10 cellular contexts compared by ENCODE assay signal in genomic region chr1:156693858-156694562, GRCh38. TPM values are rescaled to one million over a fixed set of nuclear protein-coding genes. Genes with fewer than 3 reads are reported as not detected.
A peak's percentile ranks its signal among the peaks of the same experiment; 100 is the strongest.
DNase-seq lines count a peak whose midpoint lies in the region; TF ChIP-seq lines count a peak whose summit lies in the region.
"Had no signal": no experiment of that assay in that cellular context is flagged by ENCODE, and none has a peak within 500 bp of the region (broad histone marks: within the 10 kb centered on the region; RNA-seq: fewer than 3 reads in every experiment).

No MANE protein-coding gene starts in this region.

- H3K9me3 ChIP-seq in ectodermal cell (ENCODE audit: control insufficient read depth, low read length), result no peaks in the 10 kb centered on the region
- H3K9me3 ChIP-seq in stomach, result no peaks in the 10 kb centered on the region
- H3K9me3 ChIP-seq: SJCRH30 had no signal

- intact Hi-C loops in stomach (cut with DNase I; ENCODE audit: low total_unique reads), result loop anchor here (5.0 kb wide), 1 partner anchor 33 kb away; the partner anchor contains the start of genes ISG20L2 and METTL25B
- intact Hi-C loops in activated T-helper 2 cell treated with anti-CD3 and anti-CD28 coated beads, Interferon-gamma antibody, Interleukin-2, Interleukin-4, amounts not matched to agents 10 μg/mL and 5 μg/mL and 100 μg/mL, durations not matched to agents 14 hours and 24 hours and 36 hours (cut with micrococcal nuclease), result no loop called here

- no peak for TF ChIP-seq POLR2A in stomach (IDR thresholded peaks at IDR 0.05)

- H3K27me3 ChIP-seq in ectodermal cell (ENCODE audit: control insufficient read depth, insufficient read depth, low read length, poor library complexity, severe bottlenecking) (no peaks in the 10 kb centered on the region), stomach (peaks cover 0 to 69% (median 27%) of the 10 kb centered on the region in 3 donors)

- WGBS in ectodermal cell, 2 experiments, result 36 to 37% methylated on average over 8 of the region's 8 CpGs
- 48 to 57% (median 50%) methylated on average over 7 to 8 of the region's 8 CpGs for WGBS in stomach, 5 donors

- no peak for TF ChIP-seq CTCF in stomach (IDR thresholded peaks at IDR 0.05)

- H3K27me3 Mint-ChIP-seq in activated T-helper 2 cell treated with anti-CD3 and anti-CD28 coated beads, Interferon-gamma antibody, Interleukin-2, Interleukin-4, amounts not matched to agents 10 μg/mL and 5 μg/mL and 100 μg/mL, durations not matched to agents 14 hours and 24 hours and 36 hours (ENCODE audit: low read depth), result peaks cover 58% of the 10 kb centered on the region

- H3K27ac Mint-ChIP-seq in activated T-helper 2 cell treated with anti-CD3 and anti-CD28 coated beads, Interferon-gamma antibody, Interleukin-2, Interleukin-4, amounts not matched to agents 10 μg/mL and 5 μg/mL and 100 μg/mL, durations not matched to agents 14 hours and 24 hours and 36 hours, result no peak overlapping the region
- H3K27ac Mint-ChIP-seq: immature natural killer cell had no signal

- DNase-seq in DMS153 (lab: John Stamatoyannopoulos, UW) (peak; percentile 41), DMS153 treated with DMSO at 0.1 percent for 48 hours (lab: John Stamatoyannopoulos, UW; ENCODE audit: unreplicated experiment) (no peak), stomach (peak; percentile 52), RKO (ENCODE audit: low spot score) (no peak)
- DNase-seq in activated T-helper 2 cell treated with anti-CD3 and anti-CD28 coated beads, Interferon-gamma antibody, Interleukin-2, Interleukin-4, amounts not matched to agents 10 μg/mL and 5 μg/mL and 100 μg/mL, durations not matched to agents 14 hours and 24 hours and 36 hours (ENCODE audit: low spot score), result no peak
- DNase-seq: activated CD8-positive, alpha-beta memory T cell treated with anti-CD3 and anti-CD28 coated beads, Interleukin-2, amount 50 U/mL, for 4 hours; immature natural killer cell had no signal

- H3K9me3 Mint-ChIP-seq in activated T-helper 2 cell treated with anti-CD3 and anti-CD28 coated beads, Interferon-gamma antibody, Interleukin-2, Interleukin-4, amounts not matched to agents 10 μg/mL and 5 μg/mL and 100 μg/mL, durations not matched to agents 14 hours and 24 hours and 36 hours, result no peaks in the 10 kb centered on the region
- H3K9me3 Mint-ChIP-seq: immature natural killer cell had no signal

- no peak overlapping the region for H3K4me3 ChIP-seq in ectodermal cell (ENCODE audit: insufficient read depth, low read depth, low read length)
- no peak overlapping the region for H3K4me3 ChIP-seq in stomach
- H3K4me3 ChIP-seq: SJCRH30 had no signal

- H3K4me3 Mint-ChIP-seq in activated T-helper 2 cell treated with anti-CD3 and anti-CD28 coated beads, Interferon-gamma antibody, Interleukin-2, Interleukin-4, amounts not matched to agents 10 μg/mL and 5 μg/mL and 100 μg/mL, durations not matched to agents 14 hours and 24 hours and 36 hours (ENCODE audit: low read depth), result no peak overlapping the region
- H3K4me3 Mint-ChIP-seq: immature natural killer cell had no signal

- H3K36me3 ChIP-seq in ectodermal cell (ENCODE audit: control insufficient read depth, insufficient read depth, low read length) (peaks cover 6% of the 10 kb centered on the region), stomach (no peaks in the 10 kb centered on the region)
- H3K36me3 ChIP-seq: SJCRH30 had no signal

- peaks cover 13% of the 10 kb centered on the region for H3K4me1 Mint-ChIP-seq in activated T-helper 2 cell treated with anti-CD3 and anti-CD28 coated beads, Interferon-gamma antibody, Interleukin-2, Interleukin-4, amounts not matched to agents 10 μg/mL and 5 μg/mL and 100 μg/mL, durations not matched to agents 14 hours and 24 hours and 36 hours (ENCODE audit: low read depth)

- H3K27ac ChIP-seq in ectodermal cell (ENCODE audit: insufficient read depth, low read depth, low read length, poor library complexity, severe bottlenecking) (peak overlapping the region; percentile 91), stomach (peak overlapping the region in 1 of 5 donors; percentile 24)
- H3K27ac ChIP-seq: 22Rv1, SJCRH30 had no signal

- H3K36me3 Mint-ChIP-seq in activated T-helper 2 cell treated with anti-CD3 and anti-CD28 coated beads, Interferon-gamma antibody, Interleukin-2, Interleukin-4, amounts not matched to agents 10 μg/mL and 5 μg/mL and 100 μg/mL, durations not matched to agents 14 hours and 24 hours and 36 hours (ENCODE audit: low read depth), result no peaks in the 10 kb centered on the region

- H3K4me1 ChIP-seq in ectodermal cell (ENCODE audit: control insufficient read depth, insufficient read depth, low read length), result peaks cover 55% of the 10 kb centered on the region
- peaks cover 7 to 44% (median 38%) of the 10 kb centered on the region in 4 donors for H3K4me1 ChIP-seq in stomach

- no peak for TF ChIP-seq EP300 in stomach (IDR thresholded peaks at IDR 0.05)

RNA-seq across cellular contexts. Expression of gene CRABP2, which starts 11.4 kb away (rescaled TPM):
- 697 TPM for polyA plus RNA-seq in ectodermal cell (2013, experiment 1 of 4)
- 522 TPM for polyA plus RNA-seq in ectodermal cell (2013, experiment 2 of 4)
- polyA plus RNA-seq in ectodermal cell (2013, experiment 3 of 4), result 545 TPM
- polyA plus RNA-seq in ectodermal cell (2013, experiment 4 of 4), result 604 TPM
- 1 to 10 TPM in 1 of 5 donors, under 1 TPM in 1, not detected in 3; 0.72 to 2.0 TPM for total RNA-seq in stomach
- polyA plus RNA-seq in stomach, result 100 to 1,000 TPM in 1 of 3 donors, 1 to 10 TPM in 2; 6.9 to 207 (median 7.5) TPM
- 1.0 and 1.1 TPM in 2 replicates for total RNA-seq in activated T-helper 2 cell treated with anti-CD3 and anti-CD28 coated beads, Interferon-gamma antibody, Interleukin-2, Interleukin-4, amounts not matched to agents 10 μg/mL and 5 μg/mL and 100 μg/mL, durations not matched to agents 14 hours and 24 hours and 36 hours
- polyA plus RNA-seq: immature natural killer cell had no signal

RNA-seq across cellular contexts. Expression of gene NES, which starts 16.8 kb away (rescaled TPM):
- polyA plus RNA-seq in ectodermal cell (2013, experiment 1 of 4), result 303 TPM
- 335 TPM for polyA plus RNA-seq in ectodermal cell (2013, experiment 2 of 4)
- polyA plus RNA-seq in ectodermal cell (2013, experiment 3 of 4), result 231 TPM
- polyA plus RNA-seq in ectodermal cell (2013, experiment 4 of 4), result 248 TPM
- total RNA-seq in stomach, result 10 to 100 TPM in 2 of 5 donors, 1 to 10 TPM in 3; 3.2 to 22.3 (median 8.9) TPM
- polyA plus RNA-seq in stomach, result 1 to 10 TPM; 1.7 to 9.0 (median 3.2) TPM
- not detected in 2 replicates for total RNA-seq in activated T-helper 2 cell treated with anti-CD3 and anti-CD28 coated beads, Interferon-gamma antibody, Interleukin-2, Interleukin-4, amounts not matched to agents 10 μg/mL and 5 μg/mL and 100 μg/mL, durations not matched to agents 14 hours and 24 hours and 36 hours
- polyA plus RNA-seq: immature natural killer cell had no signal

RNA-seq across cellular contexts. Expression of gene METTL25B, which starts 34.3 kb away (rescaled TPM):
- polyA plus RNA-seq in ectodermal cell (2013, experiment 1 of 4), result 36.4 TPM
- polyA plus RNA-seq in ectodermal cell (2013, experiment 2 of 4), result 38.3 TPM
- 38.8 TPM for polyA plus RNA-seq in ectodermal cell (2013, experiment 3 of 4)
- polyA plus RNA-seq in ectodermal cell (2013, experiment 4 of 4), result 44.8 TPM
- total RNA-seq in stomach, result 10 to 100 TPM; 15.2 to 90.2 (median 72.4) TPM
- 10 to 100 TPM; 31.0 to 50.2 (median 43.5) TPM for polyA plus RNA-seq in stomach
- 37.3 and 45.2 TPM in 2 replicates for total RNA-seq in activated T-helper 2 cell treated with anti-CD3 and anti-CD28 coated beads, Interferon-gamma antibody, Interleukin-2, Interleukin-4, amounts not matched to agents 10 μg/mL and 5 μg/mL and 100 μg/mL, durations not matched to agents 14 hours and 24 hours and 36 hours

RNA-seq across cellular contexts. Expression of gene ISG20L2, which starts 34.6 kb away (rescaled TPM):
- 53.3 TPM for polyA plus RNA-seq in ectodermal cell (2013, experiment 1 of 4)
- polyA plus RNA-seq in ectodermal cell (2013, experiment 2 of 4), result 51.6 TPM
- polyA plus RNA-seq in ectodermal cell (2013, experiment 3 of 4), result 30.4 TPM
- polyA plus RNA-seq in ectodermal cell (2013, experiment 4 of 4), result 36.2 TPM
- 10 to 100 TPM in 3 of 5 donors, 1 to 10 TPM in 2; 4.5 to 65.5 (median 24.3) TPM for total RNA-seq in stomach
- 10 to 100 TPM in 2 of 3 donors, 1 to 10 TPM in 1; 7.5 to 12.3 (median 11.0) TPM for polyA plus RNA-seq in stomach
- total RNA-seq in activated T-helper 2 cell treated with anti-CD3 and anti-CD28 coated beads, Interferon-gamma antibody, Interleukin-2, Interleukin-4, amounts not matched to agents 10 μg/mL and 5 μg/mL and 100 μg/mL, durations not matched to agents 14 hours and 24 hours and 36 hours, result 52.2 and 57.4 TPM in 2 replicates

RNA-seq across cellular contexts. Expression of gene MRPL24, which starts 46.9 kb away (rescaled TPM):
- 30.4 TPM for polyA plus RNA-seq in ectodermal cell (2013, experiment 1 of 4)
- 35.6 TPM for polyA plus RNA-seq in ectodermal cell (2013, experiment 2 of 4)
- polyA plus RNA-seq in ectodermal cell (2013, experiment 3 of 4), result 32.6 TPM
- 33.5 TPM for polyA plus RNA-seq in ectodermal cell (2013, experiment 4 of 4)
- 10 to 100 TPM; 15.6 to 56.8 (median 33.3) TPM for total RNA-seq in stomach
- polyA plus RNA-seq in stomach, result 100 to 1,000 TPM in 2 of 3 donors, 10 to 100 TPM in 1; 91.6 to 113 (median 111) TPM
- total RNA-seq in activated T-helper 2 cell treated with anti-CD3 and anti-CD28 coated beads, Interferon-gamma antibody, Interleukin-2, Interleukin-4, amounts not matched to agents 10 μg/mL and 5 μg/mL and 100 μg/mL, durations not matched to agents 14 hours and 24 hours and 36 hours, result 116 and 124 TPM in 2 replicates

Comparison
In these comparisons a context has a peak if more than half of its experiments do, and no peak if none do; other contexts are left out.
1. DNase-seq: peak in DMS153 (single experiment) and stomach (single experiment); none in DMS153 treated with DMSO at 0.1 percent for 48 hours (single experiment), RKO (single experiment) and activated T-helper 2 cell treated with anti-CD3 and anti-CD28 coated beads, Interferon-gamma antibody, Interleukin-2, Interleukin-4, amounts not matched to agents 10 μg/mL and 5 μg/mL and 100 μg/mL, durations not matched to agents 14 hours and 24 hours and 36 hours (single experiment).